1 cellular context compared by ENCODE assay signal in the genomic region with DNA sequence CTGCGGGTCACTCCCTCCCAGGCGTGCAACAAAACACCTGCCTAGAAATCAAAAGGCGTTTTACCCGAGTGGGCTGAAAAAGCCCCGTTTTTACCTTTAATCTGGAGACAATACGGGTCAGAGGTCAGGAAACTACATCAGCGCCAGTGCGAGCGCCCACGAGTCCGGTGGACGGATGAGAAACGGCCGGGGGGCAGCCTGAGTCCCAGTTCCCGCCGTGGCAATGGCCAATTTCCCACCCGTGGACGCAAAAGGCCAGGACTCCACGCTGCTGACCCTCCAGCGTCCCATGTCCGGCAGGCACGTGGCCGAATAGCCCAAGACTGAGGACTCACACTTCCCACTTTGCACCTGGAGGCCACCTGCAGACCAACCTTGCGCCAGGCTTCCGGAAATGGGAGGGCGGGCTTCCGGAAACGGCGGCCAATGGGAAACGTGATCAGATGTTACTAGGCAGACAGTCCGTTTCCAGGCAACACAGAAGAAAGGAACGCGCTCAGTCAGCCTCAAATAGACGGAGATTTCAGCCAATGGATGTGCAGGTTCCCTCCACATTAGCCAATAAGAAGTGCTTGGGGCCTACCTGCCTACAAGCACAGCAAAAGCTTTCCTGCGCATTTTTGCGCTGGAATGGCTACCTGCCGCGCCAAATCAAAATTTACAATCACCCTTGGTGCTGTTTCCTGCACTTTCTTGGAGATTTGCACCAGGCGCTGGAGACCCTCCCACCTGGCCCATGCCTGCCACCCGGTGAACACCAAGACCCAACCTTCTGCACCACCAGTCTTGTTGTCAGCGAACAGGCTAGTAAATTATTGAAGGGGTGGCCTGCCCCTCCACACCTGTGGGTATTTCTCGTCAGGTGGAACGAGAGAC.
TF ChIP-seq lines count a peak whose summit lies in the region.

No MANE protein-coding gene starts in this region.

TF ChIP-seq in GM23338, 12 proteins besides CTCF, POLR2A, EP300 and RAD21 (continued from another document):
- TF ChIP-seq, protein P1, sequence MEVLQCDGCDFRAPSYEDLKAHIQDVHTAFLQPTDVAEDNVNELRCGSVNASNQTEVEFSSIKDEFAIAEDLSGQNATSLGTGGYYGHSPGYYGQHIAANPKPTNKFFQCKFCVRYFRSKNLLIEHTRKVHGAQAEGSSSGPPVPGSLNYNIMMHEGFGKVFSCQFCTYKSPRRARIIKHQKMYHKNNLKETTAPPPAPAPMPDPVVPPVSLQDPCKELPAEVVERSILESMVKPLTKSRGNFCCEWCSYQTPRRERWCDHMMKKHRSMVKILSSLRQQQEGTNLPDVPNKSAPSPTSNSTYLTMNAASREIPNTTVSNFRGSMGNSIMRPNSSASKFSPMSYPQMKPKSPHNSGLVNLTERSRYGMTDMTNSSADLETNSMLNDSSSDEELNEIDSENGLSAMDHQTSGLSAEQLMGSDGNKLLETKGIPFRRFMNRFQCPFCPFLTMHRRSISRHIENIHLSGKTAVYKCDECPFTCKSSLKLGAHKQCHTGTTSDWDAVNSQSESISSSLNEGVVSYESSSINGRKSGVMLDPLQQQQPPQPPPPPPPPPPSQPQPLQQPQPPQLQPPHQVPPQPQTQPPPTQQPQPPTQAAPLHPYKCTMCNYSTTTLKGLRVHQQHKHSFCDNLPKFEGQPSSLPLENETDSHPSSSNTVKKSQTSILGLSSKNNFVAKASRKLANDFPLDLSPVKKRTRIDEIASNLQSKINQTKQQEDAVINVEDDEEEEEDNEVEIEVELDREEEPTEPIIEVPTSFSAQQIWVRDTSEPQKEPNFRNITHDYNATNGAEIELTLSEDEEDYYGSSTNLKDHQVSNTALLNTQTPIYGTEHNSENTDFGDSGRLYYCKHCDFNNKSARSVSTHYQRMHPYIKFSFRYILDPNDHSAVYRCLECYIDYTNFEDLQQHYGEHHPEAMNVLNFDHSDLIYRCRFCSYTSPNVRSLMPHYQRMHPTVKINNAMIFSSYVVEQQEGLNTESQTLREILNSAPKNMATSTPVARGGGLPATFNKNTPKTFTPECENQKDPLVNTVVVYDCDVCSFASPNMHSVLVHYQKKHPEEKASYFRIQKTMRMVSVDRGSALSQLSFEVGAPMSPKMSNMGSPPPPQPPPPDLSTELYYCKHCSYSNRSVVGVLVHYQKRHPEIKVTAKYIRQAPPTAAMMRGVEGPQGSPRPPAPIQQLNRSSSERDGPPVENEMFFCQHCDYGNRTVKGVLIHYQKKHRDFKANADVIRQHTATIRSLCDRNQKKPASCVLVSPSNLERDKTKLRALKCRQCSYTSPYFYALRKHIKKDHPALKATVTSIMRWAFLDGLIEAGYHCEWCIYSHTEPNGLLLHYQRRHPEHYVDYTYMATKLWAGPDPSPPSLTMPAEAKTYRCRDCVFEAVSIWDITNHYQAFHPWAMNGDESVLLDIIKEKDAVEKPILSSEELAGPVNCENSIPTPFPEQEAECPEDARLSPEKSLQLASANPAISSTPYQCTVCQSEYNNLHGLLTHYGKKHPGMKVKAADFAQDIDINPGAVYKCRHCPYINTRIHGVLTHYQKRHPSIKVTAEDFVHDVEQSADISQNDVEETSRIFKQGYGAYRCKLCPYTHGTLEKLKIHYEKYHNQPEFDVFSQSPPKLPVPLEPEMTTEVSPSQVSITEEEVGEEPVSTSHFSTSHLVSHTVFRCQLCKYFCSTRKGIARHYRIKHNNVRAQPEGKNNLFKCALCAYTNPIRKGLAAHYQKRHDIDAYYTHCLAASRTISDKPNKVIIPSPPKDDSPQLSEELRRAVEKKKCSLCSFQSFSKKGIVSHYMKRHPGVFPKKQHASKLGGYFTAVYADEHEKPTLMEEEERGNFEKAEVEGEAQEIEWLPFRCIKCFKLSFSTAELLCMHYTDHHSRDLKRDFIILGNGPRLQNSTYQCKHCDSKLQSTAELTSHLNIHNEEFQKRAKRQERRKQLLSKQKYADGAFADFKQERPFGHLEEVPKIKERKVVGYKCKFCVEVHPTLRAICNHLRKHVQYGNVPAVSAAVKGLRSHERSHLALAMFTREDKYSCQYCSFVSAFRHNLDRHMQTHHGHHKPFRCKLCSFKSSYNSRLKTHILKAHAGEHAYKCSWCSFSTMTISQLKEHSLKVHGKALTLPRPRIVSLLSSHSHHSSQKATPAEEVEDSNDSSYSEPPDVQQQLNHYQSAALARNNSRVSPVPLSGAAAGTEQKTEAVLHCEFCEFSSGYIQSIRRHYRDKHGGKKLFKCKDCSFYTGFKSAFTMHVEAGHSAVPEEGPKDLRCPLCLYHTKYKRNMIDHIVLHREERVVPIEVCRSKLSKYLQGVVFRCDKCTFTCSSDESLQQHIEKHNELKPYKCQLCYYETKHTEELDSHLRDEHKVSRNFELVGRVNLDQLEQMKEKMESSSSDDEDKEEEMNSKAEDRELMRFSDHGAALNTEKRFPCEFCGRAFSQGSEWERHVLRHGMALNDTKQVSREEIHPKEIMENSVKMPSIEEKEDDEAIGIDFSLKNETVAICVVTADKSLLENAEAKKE (CRISPR knock-in tag; IDR thresholded peaks at IDR 0.05): no peak
- no peak for TF ChIP-seq STAT1 (IDR thresholded peaks at IDR 0.05; ENCODE audit: unreplicated experiment)
